ENCODE assay signal across 11 cellular contexts in the genomic region with DNA sequence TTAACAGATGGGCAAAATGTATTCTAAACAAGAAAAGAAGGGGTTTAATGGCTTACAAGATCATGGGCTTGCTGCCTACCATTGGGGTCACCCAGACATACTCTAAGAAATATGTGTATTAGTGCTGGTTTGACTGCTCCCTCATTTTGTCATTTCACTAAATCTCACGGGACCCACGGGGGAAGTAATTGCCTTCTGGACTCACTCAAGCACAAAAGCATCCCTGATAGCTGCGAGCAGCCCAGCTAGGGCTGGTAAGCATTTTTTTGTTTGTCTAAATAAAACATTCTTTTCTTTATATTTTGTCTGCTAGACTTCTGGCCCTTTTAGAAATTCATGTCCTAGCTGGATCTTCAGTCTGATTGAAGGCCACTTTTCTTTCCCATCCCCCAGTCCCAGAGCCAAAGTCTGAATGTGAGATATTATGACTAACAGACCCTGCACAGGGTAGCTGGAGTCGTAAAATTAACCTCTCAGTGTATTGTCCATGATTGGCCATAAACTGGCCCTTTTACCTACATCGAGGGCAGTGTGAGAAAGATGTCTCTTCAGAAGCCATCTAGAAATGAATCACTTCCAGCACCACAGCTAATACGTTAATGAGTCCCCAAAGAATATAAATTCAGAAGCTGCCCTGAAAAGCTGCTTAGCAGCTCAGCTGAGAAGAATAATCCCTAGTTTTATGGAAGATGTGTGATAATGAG. TPM values are rescaled to one million over a fixed set of nuclear protein-coding genes. Genes with fewer than 3 reads are reported as not detected.
DNase-seq lines count a peak whose midpoint lies in the region; ATAC-seq and TF ChIP-seq lines count a peak whose summit lies in the region.
"Had no signal": no experiment of that assay in that cellular context is flagged by ENCODE, and none has a peak within 500 bp of the region (broad histone marks: within the 10 kb centered on the region; RNA-seq: fewer than 3 reads in every experiment).

No MANE protein-coding gene starts in this region.

- H4K20me1 ChIP-seq in DOHH2 (ENCODE audit: control insufficient read depth, insufficient read depth, low read depth, low read length) = no peaks in the 10 kb centered on the region
- no peaks in the 10 kb centered on the region for H4K20me1 ChIP-seq in hepatocyte (ENCODE audit: insufficient read depth, poor library complexity, severe bottlenecking)

- H3F3A ChIP-seq in DOHH2 (ENCODE audit: control insufficient read depth, insufficient read depth) = no peaks in the 10 kb centered on the region

- H3K9me3 ChIP-seq in DOHH2 (ENCODE audit: control insufficient read depth, insufficient read depth, low read length) (no peaks in the 10 kb centered on the region), hepatocyte (ENCODE audit: low read depth) (no peaks in the 10 kb centered on the region), adrenal gland (replicated peaks in 1 of 3) (no peaks in the 10 kb centered on the region)

- intact Hi-C loops in adrenal gland (cut with DNase I) = loop anchor here in 1 of 2 donors (5.0 kb wide), 1 partner anchor 176 kb away; no protein-coding TSS in a partner anchor

- H3K4me3 ChIP-seq in DOHH2 (ENCODE audit: low read length) (0 out of 2 replicates have a peak overlapping the region, but pooled peaks have one; percentile 10), hepatocyte (no peak overlapping the region), adrenal gland (no peak overlapping the region)

- TF ChIP-seq CTCF in DOHH2 (IDR thresholded peaks at IDR 0.05; ENCODE audit: low read depth, low read length, poor library complexity, severe bottlenecking) (no peak), hepatocyte (IDR thresholded peaks at IDR 0.05; ENCODE audit: poor library complexity) (no peak), adrenal gland (IDR thresholded peaks at IDR 0.05) (no peak)

- H3K4me1 ChIP-seq in DOHH2 (ENCODE audit: control insufficient read depth, low read length) = peaks cover 17% of the 10 kb centered on the region
- peaks cover 5% of the 10 kb centered on the region for H3K4me1 ChIP-seq in hepatocyte (ENCODE audit: insufficient read depth)
- H3K4me1 ChIP-seq in adrenal gland (replicated peaks in 1 of 2) = no peaks in the 10 kb centered on the region

- no peaks in the 10 kb centered on the region for H3K36me3 ChIP-seq in DOHH2 (ENCODE audit: control insufficient read depth, low read length)
- H3K36me3 ChIP-seq in hepatocyte (replicated peaks; ENCODE audit: insufficient read depth, low read depth) = no peaks in the 10 kb centered on the region
- no peaks in the 10 kb centered on the region for H3K36me3 ChIP-seq in adrenal gland (replicated peaks in 1 of 2)

- H3K4me2 ChIP-seq in DOHH2 (ENCODE audit: low read length) = peak overlapping the region; percentile 43
- H3K4me2 ChIP-seq in hepatocyte = peak overlapping the region; percentile 36

- peaks cover 29% of the 10 kb centered on the region for H3K27me3 ChIP-seq in DOHH2 (ENCODE audit: control insufficient read depth, low read length)
- H3K27me3 ChIP-seq in hepatocyte = no peaks in the 10 kb centered on the region
- no peaks in the 10 kb centered on the region for H3K27me3 ChIP-seq in adrenal gland

- DNase-seq in NAMALWA (ENCODE audit: low spot score) = peak; percentile 28
- peak; percentile 54 for DNase-seq in hepatocyte (ENCODE audit: low spot score)
- no peak for DNase-seq in SIG-M5 (lab: John Stamatoyannopoulos, UW)
- DNase-seq in adrenal gland = no peak
- no peak for DNase-seq in NCI-H2196 (lab: John Stamatoyannopoulos, UW; ENCODE audit: unreplicated experiment)
- no peak for DNase-seq in activated CD4-positive, alpha-beta T cell treated with anti-CD3 and anti-CD28 coated beads, Interleukin-2, amount 50 U/mL, for 1 hour
- DNase-seq: activated CD8-positive, alpha-beta T cell treated with anti-CD3 and anti-CD28 coated beads, Interleukin-2, amount 10 ng/mL, durations not matched to agents 7 days and 5 days; natural killer cell; NCI-H226 had no signal

- no peak overlapping the region for H2AFZ ChIP-seq in hepatocyte

- H3K79me2 ChIP-seq in DOHH2 (ENCODE audit: control insufficient read depth, low read length) (no peaks in the 10 kb centered on the region), hepatocyte (no peaks in the 10 kb centered on the region)

- TF ChIP-seq POLR2A in adrenal gland (IDR thresholded peaks at IDR 0.05) = no peak

- no peaks in the 10 kb centered on the region for H3K9me2 ChIP-seq in DOHH2 (replicated peaks; ENCODE audit: control insufficient read depth, low read length)
- H3K9me2 ChIP-seq in hepatocyte (replicated peaks; ENCODE audit: insufficient read depth) = no peaks in the 10 kb centered on the region

- ATAC-seq in GM19397 (IDR thresholded peaks at IDR 0.05; ENCODE audit: unreplicated experiment) = peak; percentile 44
- ATAC-seq: activated CD8-positive, alpha-beta T cell treated with anti-CD3 and anti-CD28 coated beads, Interleukin-2, amount 10 ng/mL, durations not matched to agents 7 days and 5 days; natural killer cell had no signal

- 46% methylated on average over 6 of the region's 6 CpGs for WGBS in hepatocyte (ENCODE audit: low lambda C conversion rate, missing lambda C conversion rate)
- WGBS in adrenal gland, 4 donors = 60 to 72% (median 66%) methylated on average over 6 of the region's 6 CpGs

- H3K27ac ChIP-seq in DOHH2 (ENCODE audit: low read depth, low read length) (no peak overlapping the region), hepatocyte (peak overlapping the region; percentile 59), adrenal gland (no peak overlapping the region)

RNA-seq across cellular contexts. Expression of a gene that starts 55.4 kb away (rescaled TPM):
- total RNA-seq in hepatocyte (23.3 and 25.1 TPM in 2 replicates), adrenal gland (10 to 100 TPM; 18.9 to 51.4 (median 29.4) TPM)
- polyA plus RNA-seq in hepatocyte (2.3 and 3.8 TPM in 2 replicates), adrenal gland (10 to 100 TPM in 1 of 3 donors, 1 to 10 TPM in 2; 4.3 to 41.2 (median 5.1) TPM)

Comparison
In these comparisons a context has a peak if more than half of its experiments do, and no peak if none do; other contexts are left out.
1. DNase-seq: peak in NAMALWA (single experiment) and hepatocyte (single experiment); none in SIG-M5 (single experiment), adrenal gland (0 of 7), NCI-H2196 (single experiment) and activated CD4-positive, alpha-beta T cell treated with anti-CD3 and anti-CD28 coated beads, Interleukin-2, amount 50 U/mL, for 1 hour (single experiment).